ENCODE assay signal across 21 cellular contexts in the genomic region with DNA sequence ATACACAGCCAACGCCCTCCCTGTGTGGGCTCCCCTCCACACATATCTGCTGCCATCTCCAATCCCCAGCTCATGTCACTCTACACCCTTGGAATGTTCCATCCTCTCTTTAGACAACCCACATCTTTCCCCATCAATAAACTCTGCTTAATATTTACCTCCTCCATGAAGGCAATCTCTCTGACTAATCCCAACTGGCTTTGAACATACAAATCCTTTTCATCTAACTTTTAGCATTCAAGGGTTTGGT.
"Had no signal": no experiment of that assay in that cellular context is flagged by ENCODE, and none has a peak within 500 bp of the region (broad histone marks: within the 10 kb centered on the region; RNA-seq: fewer than 3 reads in every experiment).

No MANE protein-coding gene starts in this region.

- H3K27ac Mint-ChIP-seq: naive thymus-derived CD4-positive, alpha-beta T cell had no signal

- H3K27ac ChIP-seq: coronary artery, foreskin keratinocyte, heart right ventricle, left lung, lower lobe of right lung had no signal

- H3K4me1 ChIP-seq: foreskin keratinocyte, left lung had no signal

- FAIRE-seq: colon, endothelial cell of umbilical vein, frontal cortex, islet of Langerhans, keratinocyte had no signal

- DNase-seq: dermis blood vessel endothelial cell; dorsolateral prefrontal cortex; effector CD4-positive, alpha-beta T cell; effector memory CD4-positive, alpha-beta T cell; foreskin keratinocyte; heart right ventricle; hippocampal formation; left cardiac atrium; left lung; left ventricle myocardium superior; lower lobe of right lung; mesendoderm; midbrain; naive thymus-derived CD4-positive, alpha-beta T cell had no signal

- H3K9me3 Mint-ChIP-seq: naive thymus-derived CD4-positive, alpha-beta T cell had no signal

- ATAC-seq: foreskin keratinocyte; heart right ventricle; left cardiac atrium; left lung; left ventricle myocardium superior; lower lobe of right lung; naive thymus-derived CD4-positive, alpha-beta T cell had no signal

- H3K4me3 Mint-ChIP-seq: naive thymus-derived CD4-positive, alpha-beta T cell had no signal

- H3K36me3 ChIP-seq: esophagus muscularis mucosa, heart right ventricle, left lung, lower lobe of right lung had no signal

- H3K4me3 ChIP-seq: coronary artery, dorsolateral prefrontal cortex, esophagus muscularis mucosa, heart right ventricle, left lung, lower lobe of right lung had no signal

- H3K27me3 ChIP-seq: dorsolateral prefrontal cortex, esophagus muscularis mucosa, foreskin keratinocyte, heart right ventricle, left lung had no signal

- H3K36me3 Mint-ChIP-seq: naive thymus-derived CD4-positive, alpha-beta T cell had no signal

- H3K9me3 ChIP-seq: esophagus muscularis mucosa, heart right ventricle, left lung, lower lobe of right lung had no signal
